Comparison of ENCODE assay signal across 16 cellular contexts in genomic region chr7:68015565-68016532, GRCh38.
DNase-seq lines count a peak whose midpoint lies in the region; ATAC-seq, FAIRE-seq and TF ChIP-seq lines count a peak whose summit lies in the region.
"Had no signal": no experiment of that assay in that cellular context is flagged by ENCODE, and none has a peak within 500 bp of the region (broad histone marks: within the 10 kb centered on the region; RNA-seq: fewer than 3 reads in every experiment).

No MANE protein-coding gene starts in this region.

- H3K27me3 ChIP-seq in MG63 (no peaks in the 10 kb centered on the region), colonic mucosa (no peaks in the 10 kb centered on the region)
- H3K27me3 ChIP-seq: BE2C, Peyer's patch had no signal

- intact Hi-C loops in activated CD8-positive, alpha-beta T cell treated with anti-CD3 and anti-CD28 coated beads for 36 hours (cut with micrococcal nuclease): no loop called here
- intact Hi-C loops in colonic mucosa (cut with DNase I): no loop called here

- H3K27ac Mint-ChIP-seq in activated CD8-positive, alpha-beta T cell treated with anti-CD3 and anti-CD28 coated beads for 36 hours: no peak overlapping the region

- H3K36me3 Mint-ChIP-seq in activated CD8-positive, alpha-beta T cell treated with anti-CD3 and anti-CD28 coated beads for 36 hours (ENCODE audit: low read depth): no peaks in the 10 kb centered on the region
- H3K36me3 Mint-ChIP-seq: CD8-positive, alpha-beta memory T cell had no signal

- peaks cover 1% of the 10 kb centered on the region for H3K27me3 Mint-ChIP-seq in activated CD8-positive, alpha-beta T cell treated with anti-CD3 and anti-CD28 coated beads for 36 hours
- H3K27me3 Mint-ChIP-seq: CD8-positive, alpha-beta memory T cell had no signal

- H3K9me3 ChIP-seq in MG63: no peaks in the 10 kb centered on the region
- no peaks in the 10 kb centered on the region for H3K9me3 ChIP-seq in colonic mucosa
- H3K9me3 ChIP-seq: BE2C had no signal

- peaks cover 12% of the 10 kb centered on the region for H3K9me3 Mint-ChIP-seq in activated CD8-positive, alpha-beta T cell treated with anti-CD3 and anti-CD28 coated beads for 36 hours

- no peak for ATAC-seq in activated CD8-positive, alpha-beta T cell treated with anti-CD3 and anti-CD28 coated beads for 36 hours

- peak; percentile 98 for FAIRE-seq in endometrium (lab: Jason Lieb, UNC)

- H3K9ac ChIP-seq in colonic mucosa (ENCODE audit: low read depth in 2 of 2, low read length in 2 of 2): no peak overlapping the region

- TF ChIP-seq CTCF in activated CD8-positive, alpha-beta T cell treated with anti-CD3 and anti-CD28 coated beads for 36 hours (IDR thresholded peaks at IDR 0.05): no peak
- no peak for TF ChIP-seq CTCF in colonic mucosa (IDR thresholded peaks at IDR 0.05)

- H3K4me1 ChIP-seq in colonic mucosa: no peaks in the 10 kb centered on the region
- H3K4me1 ChIP-seq: BE2C, Peyer's patch had no signal

- H3K4me1 Mint-ChIP-seq in activated CD8-positive, alpha-beta T cell treated with anti-CD3 and anti-CD28 coated beads for 36 hours (ENCODE audit: low read depth): no peaks in the 10 kb centered on the region
- H3K4me1 Mint-ChIP-seq: CD8-positive, alpha-beta memory T cell had no signal

- H3K4me3 Mint-ChIP-seq in activated CD8-positive, alpha-beta T cell treated with anti-CD3 and anti-CD28 coated beads for 36 hours: no peak overlapping the region
- H3K4me3 Mint-ChIP-seq: CD8-positive, alpha-beta memory T cell had no signal

- POLR2A ChIA-PET in activated CD8-positive, alpha-beta T cell treated with anti-CD3 and anti-CD28 coated beads for 36 hours (lab: Charles Lee): no interaction called here

- H3K27ac ChIP-seq in colonic mucosa: no peak overlapping the region
- H3K27ac ChIP-seq: Peyer's patch had no signal

- H3K4me3 ChIP-seq in MG63 (no peak overlapping the region), colonic mucosa (no peak overlapping the region)
- H3K4me3 ChIP-seq: Peyer's patch had no signal

- H3K36me3 ChIP-seq in MG63 (no peaks in the 10 kb centered on the region), colonic mucosa (no peaks in the 10 kb centered on the region)
- H3K36me3 ChIP-seq: BE2C, Peyer's patch had no signal

- DNase-seq in Caki2 (ENCODE audit: low read depth): peak; percentile 64
- peak; percentile 30 for DNase-seq in M059J (ENCODE audit: low read depth)
- DNase-seq in NCI-H748 treated with DMSO at 0.1 percent for 48 hours (lab: John Stamatoyannopoulos, UW): peak; percentile 57
- DNase-seq in MG63: no peak
- DNase-seq in activated CD8-positive, alpha-beta T cell treated with anti-CD3 and anti-CD28 coated beads for 36 hours: no peak
- no peak for DNase-seq in colonic mucosa
- DNase-seq in GM19238 (ENCODE audit: insufficient read length, low spot score): no peak
- DNase-seq: BE2C; CD8-positive, alpha-beta memory T cell; DMS 273 treated with DMSO at 0.1 percent for 48 hours; NCI-H446; NCI-H82; Peyer's patch; SHP77; T-helper 2 cell had no signal

- in situ Hi-C loops in Caki2 (cut with HindIII; ENCODE audit: low pct_unique_long_range_greater_than_20kb, low sequenced_read_pairs): no loop called here

- CTCF ChIA-PET in activated CD8-positive, alpha-beta T cell treated with anti-CD3 and anti-CD28 coated beads for 36 hours (lab: Charles Lee): no interaction called here

Comparison
In these comparisons a context has a peak if more than half of its experiments do, and no peak if none do; other contexts are left out.
1. DNase-seq: peak in Caki2 (single experiment), M059J (single experiment) and NCI-H748 treated with DMSO at 0.1 percent for 48 hours (single experiment); none in MG63 (single experiment), activated CD8-positive, alpha-beta T cell treated with anti-CD3 and anti-CD28 coated beads for 36 hours (single experiment), colonic mucosa (single experiment) and GM19238 (single experiment).